23 cellular contexts compared by ENCODE assay signal in genomic region chr1:203343956-203344355, GRCh38. TPM values are rescaled to one million over a fixed set of nuclear protein-coding genes. Genes with fewer than 3 reads are reported as not detected.
DNase-seq lines count a peak whose midpoint lies in the region; ATAC-seq and TF ChIP-seq lines count a peak whose summit lies in the region.
"Had no signal": no experiment of that assay in that cellular context is flagged by ENCODE, and none has a peak within 500 bp of the region (broad histone marks: within the 10 kb centered on the region; RNA-seq: fewer than 3 reads in every experiment).

No MANE protein-coding gene starts in this region.

- TF ChIP-seq POLR2A in thyroid gland (IDR thresholded peaks at IDR 0.05) = peak in 1 of 2 donors; percentile 31
- no peak for TF ChIP-seq POLR2A in uterus (IDR thresholded peaks at IDR 0.05)
- TF ChIP-seq POLR2A in GM18505 (IDR thresholded peaks at IDR 0.05; ENCODE audit: borderline replicate concordance, extremely low read depth, insufficient read depth, insufficient read length) = no peak

- H3K4me3 Mint-ChIP-seq in mesothelial cell of epicardium = peak overlapping the region; percentile 18
- no peak overlapping the region for H3K4me3 Mint-ChIP-seq in activated naive CD4-positive, alpha-beta T cell treated with anti-CD3 and anti-CD28 coated beads for 36 hours
- H3K4me3 Mint-ChIP-seq: B cell; CD4-positive, CD25-positive, alpha-beta regulatory T cell; CD8-positive, alpha-beta T cell; GM23338; H9 had no signal

- H3K27me3 ChIP-seq in right atrium auricular region (no peaks in the 10 kb centered on the region), thyroid gland (no peaks in the 10 kb centered on the region), uterus (no peaks in the 10 kb centered on the region)

- H3K36me3 ChIP-seq in right atrium auricular region = no peaks in the 10 kb centered on the region
- H3K36me3 ChIP-seq in thyroid gland = peaks cover 0 to 4% of the 10 kb centered on the region in 2 donors
- H3K36me3 ChIP-seq in uterus = no peaks in the 10 kb centered on the region
- H3K36me3 ChIP-seq: BLaER1 had no signal

- H3K4me3 ChIP-seq in right atrium auricular region (no peak overlapping the region), thyroid gland (replicated peaks in 1 of 3) (no peak overlapping the region), uterus (no peak overlapping the region)
- H3K4me3 ChIP-seq: BLaER1, GM12878, GM23338 had no signal

- H3K4me1 ChIP-seq in right atrium auricular region = peaks cover 0 to 28% of the 10 kb centered on the region in 2 donors
- peaks cover 49 to 52% of the 10 kb centered on the region in 2 donors for H3K4me1 ChIP-seq in thyroid gland
- peaks cover 0 to 10% of the 10 kb centered on the region in 2 donors for H3K4me1 ChIP-seq in uterus

- H3K9me3 ChIP-seq in right atrium auricular region = no peaks in the 10 kb centered on the region
- no peaks in the 10 kb centered on the region for H3K9me3 ChIP-seq in thyroid gland
- H3K9me3 ChIP-seq in uterus = no peaks in the 10 kb centered on the region
- H3K9me3 ChIP-seq: BLaER1, Caco-2 had no signal

- ATAC-seq in left ventricle myocardium superior = no peak
- ATAC-seq in GM18505 (IDR thresholded peaks at IDR 0.05; ENCODE audit: unreplicated experiment) = no peak
- ATAC-seq: CD8-positive, alpha-beta T cell; GM12878; GM23338; HCT116 had no signal

- no peaks in the 10 kb centered on the region for H3K36me3 Mint-ChIP-seq in mesothelial cell of epicardium
- no peaks in the 10 kb centered on the region for H3K36me3 Mint-ChIP-seq in activated naive CD4-positive, alpha-beta T cell treated with anti-CD3 and anti-CD28 coated beads for 36 hours (ENCODE audit: low read depth)
- H3K36me3 Mint-ChIP-seq: CD4-positive, CD25-positive, alpha-beta regulatory T cell; CD8-positive, alpha-beta T cell had no signal

- DNase-seq in right atrium auricular region (ENCODE audit: low spot score) (no peak), left ventricle myocardium superior (no peak), mesothelial cell of epicardium (ENCODE audit: low spot score in 2 of 2, unreplicated experiment in 2 of 2) (no peak), thyroid gland (peak; percentile 55 to 56), uterus (no peak)
- DNase-seq in stimulated activated naive CD4-positive, alpha-beta T cell (lab: John Stamatoyannopoulos, UW) = no peak
- no peak for DNase-seq in activated naive CD4-positive, alpha-beta T cell treated with anti-CD3 and anti-CD28 coated beads for 36 hours
- DNase-seq: Caco-2; CD4-positive, CD25-positive, alpha-beta regulatory T cell; CD8-positive, alpha-beta T cell; DMS 273 treated with DMSO at 0.1 percent for 48 hours; DMS79; EL; GDM1; H9 had no signal

- no peak overlapping the region for H3K27ac Mint-ChIP-seq in mesothelial cell of epicardium
- H3K27ac Mint-ChIP-seq in activated naive CD4-positive, alpha-beta T cell treated with anti-CD3 and anti-CD28 coated beads for 36 hours = no peak overlapping the region
- H3K27ac Mint-ChIP-seq: B cell; CD4-positive, CD25-positive, alpha-beta regulatory T cell; CD8-positive, alpha-beta T cell; GM23338; H9 had no signal

- 37 to 49% methylated on average over 4 of the region's 4 CpGs for WGBS in thyroid gland, 2 donors

- intact Hi-C loops in left ventricle myocardium superior (cut with micrococcal nuclease) = loop anchor here (5.0 kb wide), 1 partner anchor 143 kb away; no protein-coding TSS in a partner anchor
- intact Hi-C loops in thyroid gland (cut with DNase I) = loop anchor here (5.0 to 10.0 kb wide), 2 partner anchors 98 to 351 kb away; no protein-coding TSS in a partner anchor
- intact Hi-C loops in uterus (cut with DNase I; ENCODE audit: low total_unique reads) = loop anchor here (10.0 kb wide), 1 partner anchor 351 kb away; no protein-coding TSS in a partner anchor
- intact Hi-C loops in activated naive CD4-positive, alpha-beta T cell treated with anti-CD3 and anti-CD28 coated beads for 36 hours (cut with micrococcal nuclease) = loop anchor here (5.0 kb wide), 1 partner anchor 98 kb away; no protein-coding TSS in a partner anchor

- TF ChIP-seq CTCF in right atrium auricular region (IDR thresholded peaks at IDR 0.05) (no peak), mesothelial cell of epicardium (IDR thresholded peaks at IDR 0.05; ENCODE audit: unreplicated experiment) (no peak), thyroid gland (IDR thresholded peaks at IDR 0.05) (no peak), uterus (IDR thresholded peaks at IDR 0.05) (no peak)

- H3K27ac ChIP-seq in right atrium auricular region (peak overlapping the region; percentile 56 to 75), thyroid gland (peak overlapping the region; percentile 66 to 87 (median 67)), uterus (peak overlapping the region; percentile 13 to 88)
- H3K27ac ChIP-seq: 22Rv1, BLaER1, C4-2B had no signal

- peaks cover 46% of the 10 kb centered on the region for H3K4me1 Mint-ChIP-seq in mesothelial cell of epicardium
- peaks cover 16% of the 10 kb centered on the region for H3K4me1 Mint-ChIP-seq in activated naive CD4-positive, alpha-beta T cell treated with anti-CD3 and anti-CD28 coated beads for 36 hours (ENCODE audit: low read depth)

- peaks cover 6% of the 10 kb centered on the region for H3K27me3 Mint-ChIP-seq in mesothelial cell of epicardium (ENCODE audit: low read depth)
- H3K27me3 Mint-ChIP-seq in activated naive CD4-positive, alpha-beta T cell treated with anti-CD3 and anti-CD28 coated beads for 36 hours (ENCODE audit: low read depth) = peaks cover 4% of the 10 kb centered on the region

- H3K9me3 Mint-ChIP-seq in mesothelial cell of epicardium = no peaks in the 10 kb centered on the region
- no peaks in the 10 kb centered on the region for H3K9me3 Mint-ChIP-seq in activated naive CD4-positive, alpha-beta T cell treated with anti-CD3 and anti-CD28 coated beads for 36 hours
- H3K9me3 Mint-ChIP-seq: CD4-positive, CD25-positive, alpha-beta regulatory T cell; CD8-positive, alpha-beta T cell; H9 had no signal

- CTCF ChIA-PET in activated naive CD4-positive, alpha-beta T cell treated with anti-CD3 and anti-CD28 coated beads for 36 hours (lab: Charles Lee) = interaction anchor here (0.8 to 24.3 kb wide), 10 partner anchors 9 to 143 kb away, joined by 3 to 686 read pairs (median 21); no protein-coding TSS in a partner anchor

RNA-seq across cellular contexts. Expression of gene FMOD, which starts 7.0 kb away (rescaled TPM):
- 100 to 1,000 TPM in 1 of 2 donors, 10 to 100 TPM in 1; 34.2 to 122 TPM for total RNA-seq in right atrium auricular region
- 9.6 TPM for total RNA-seq in left ventricle myocardium superior
- total RNA-seq in mesothelial cell of epicardium = 77.3 to 86.0 TPM (median 82.1 TPM) in 3 replicates
- 100 to 1,000 TPM in 3 of 4 donors, 10 to 100 TPM in 1; 67.7 to 173 (median 111) TPM for total RNA-seq in thyroid gland
- 100 to 1,000 TPM in 1 of 4 donors, 10 to 100 TPM in 3; 41.8 to 119 (median 82.7) TPM for total RNA-seq in uterus
- total RNA-seq in activated naive CD4-positive, alpha-beta T cell treated with anti-CD3 and anti-CD28 coated beads for 36 hours = 1 to 10 TPM; 5.3 to 5.8 TPM
- total RNA-seq: B cell; CD4-positive, CD25-positive, alpha-beta regulatory T cell; CD8-positive, alpha-beta T cell; H9 had no signal

RNA-seq across cellular contexts. Expression of gene BTG2, which starts 38.6 kb away (rescaled TPM):
- total RNA-seq in right atrium auricular region (100 to 1,000 TPM; 132 to 254 TPM), left ventricle myocardium superior (41.3 TPM), mesothelial cell of epicardium (186 to 192 TPM (median 191 TPM) in 3 replicates), thyroid gland (10 to 100 TPM; 41.9 to 82.1 (median 51.9) TPM), uterus (10 to 100 TPM; 14.6 to 95.9 (median 56.5) TPM)
- total RNA-seq in activated naive CD4-positive, alpha-beta T cell treated with anti-CD3 and anti-CD28 coated beads for 36 hours = 100 to 1,000 TPM; 106 to 109 TPM

Comparison
In these comparisons a context has a peak if more than half of its experiments do, and no peak if none do; other contexts are left out.
1. DNase-seq: peak in thyroid gland (2 of 2); none in right atrium auricular region (single experiment), left ventricle myocardium superior (single experiment), mesothelial cell of epicardium (0 of 2), uterus (0 of 2), stimulated activated naive CD4-positive, alpha-beta T cell (0 of 6) and activated naive CD4-positive, alpha-beta T cell treated with anti-CD3 and anti-CD28 coated beads for 36 hours (single experiment).
2. Peak in every context shown above with its lines, with median percentiles within 50 percentile points of each other: H3K27ac ChIP-seq.